In the genomic region with DNA sequence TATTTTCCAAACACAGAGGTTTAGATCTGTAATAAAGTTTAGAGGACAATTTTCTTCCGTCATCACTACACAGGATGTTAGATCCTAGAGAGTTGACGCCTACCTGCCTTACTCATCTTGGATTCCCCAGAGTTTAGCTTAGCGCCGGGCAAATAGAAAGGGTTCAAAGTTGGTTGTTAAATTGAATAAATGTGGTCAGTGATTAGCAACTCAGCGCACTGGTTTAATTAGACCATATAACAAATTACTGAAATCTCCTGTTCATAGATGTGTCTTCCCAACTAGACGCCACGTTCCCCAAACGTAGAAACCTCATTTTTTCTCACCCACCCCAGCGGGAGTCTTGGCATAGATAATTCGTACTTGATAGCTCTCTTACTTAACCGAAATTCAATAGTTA, we compare ENCODE assay signal across 8 cellular contexts. TPM values are rescaled to one million over a fixed set of nuclear protein-coding genes. Genes with fewer than 3 reads are reported as not detected.
DNase-seq lines count a peak whose midpoint lies in the region; ATAC-seq, FAIRE-seq and TF ChIP-seq lines count a peak whose summit lies in the region.

No MANE protein-coding gene starts in this region.

- TF ChIP-seq RAD21 in A549 (conservative IDR thresholded peaks at IDR 0.05 in 1 of 2, IDR thresholded peaks at IDR 0.05 in 1 of 2) (no peak), liver (IDR thresholded peaks at IDR 0.05) (no peak)

- peak overlapping the region; percentile 40 to 76 for H3K9ac ChIP-seq in liver (ENCODE audit: low read depth in 1 of 2, low read length in 2 of 2)

- no peak for TF ChIP-seq EP300 in A549 (IDR thresholded peaks at IDR 0.05)

- no peak for TF ChIP-seq POLR2A in A549 (IDR thresholded peaks at IDR 0.05; ENCODE audit: low read length)

- H3K27me3 ChIP-seq in RWPE2 (ENCODE audit: insufficient read depth, poor library complexity, severe bottlenecking) (no peaks in the 10 kb centered on the region), liver (ENCODE audit: control insufficient read depth in 4 of 4, insufficient read depth in 4 of 4, low read length in 3 of 4) (no peaks in the 10 kb centered on the region)

- H3K4me3 ChIP-seq in A549 (peak overlapping the region; percentile 91), RWPE2 (ENCODE audit: severe bottlenecking) (peak overlapping the region; percentile 82), cardiac fibroblast (replicated peaks in 1 of 2; ENCODE audit: low read depth in 2 of 2, low read length in 2 of 2) (peak overlapping the region; percentile 78 to 87), liver (ENCODE audit: low read depth in 1 of 3, low read length in 3 of 3) (peak overlapping the region; percentile 66 to 83 (median 76))

- ATAC-seq in A549 (peak in 1 of 2 experiments; percentile 28; a peak in 3 of 6 replicates), GM18511 (IDR thresholded peaks at IDR 0.05; ENCODE audit: unreplicated experiment) (peak; percentile 20), HG03039 (IDR thresholded peaks at IDR 0.05; ENCODE audit: unreplicated experiment) (peak; percentile 1), RWPE2 (ENCODE audit: low read depth) (peak; percentile 54)

- H3K27ac ChIP-seq in A549, result peak overlapping the region; percentile 88 to 94
- peak overlapping the region; percentile 72 for H3K27ac ChIP-seq in RWPE2 (ENCODE audit: poor library complexity, severe bottlenecking)
- H3K27ac ChIP-seq in liver (ENCODE audit: low read depth in 1 of 2, low read length in 2 of 2), result peak overlapping the region; percentile 78 to 90

- no peaks in the 10 kb centered on the region for H3K9me3 ChIP-seq in A549
- no peaks in the 10 kb centered on the region for H3K9me3 ChIP-seq in RWPE2 (ENCODE audit: severe bottlenecking)
- no peaks in the 10 kb centered on the region for H3K9me3 ChIP-seq in liver (ENCODE audit: control insufficient read depth in 4 of 4, low read length in 3 of 4)

- CTCF ChIA-PET in A549 (lab: Yijun Ruan, JAX), result no interaction called here

- DNase-seq in A549 (ENCODE audit: low read depth in 1 of 2, low spot score in 1 of 2), result peak in 1 of 2 experiments; percentile 9
- no peak for DNase-seq in RWPE2 (ENCODE audit: low spot score)
- DNase-seq in cardiac fibroblast (ENCODE audit: low read depth in 2 of 2), result peak; percentile 15 to 72
- peak in 2 of 3 experiments; percentile 6 to 22 for DNase-seq in stimulated activated CD4-positive, alpha-beta T cell treated with anti-CD3 and anti-CD28 coated beads, TNF-alpha, amount 100 ng/mL, for 4 hours (ENCODE audit: low read depth in 3 of 3)
- DNase-seq in activated gamma-delta T cell treated with Interleukin-2 at 50 U/mL for 16 hours, result no peak

- POLR2A ChIA-PET in A549 (lab: Yijun Ruan, JAX), result interaction anchor here (1.0 kb wide), 1 partner anchor 10 kb away, joined by 3 read pairs; no protein-coding TSS in a partner anchor

- FAIRE-seq in A549 (lab: Jason Lieb, UNC), result no peak

- H3K4me1 ChIP-seq in A549 (peaks cover 9% of the 10 kb centered on the region; the same call in 2 of the 3 replicates), RWPE2 (ENCODE audit: insufficient read depth, poor library complexity, severe bottlenecking) (peaks cover 39% of the 10 kb centered on the region), liver (ENCODE audit: control insufficient read depth in 4 of 4, insufficient read depth in 4 of 4, low read length in 3 of 4) (peaks cover 0 to 17% (median 5%) of the 10 kb centered on the region in 4 donors)

- H3K36me3 ChIP-seq in RWPE2 (ENCODE audit: low read depth) (peaks cover 34% of the 10 kb centered on the region), liver (ENCODE audit: control insufficient read depth in 4 of 4, insufficient read depth in 3 of 4, low read depth in 1 of 4, low read length in 3 of 4) (peaks cover 0 to 8% (median 3%) of the 10 kb centered on the region in 4 donors)

- H3K4me2 ChIP-seq in A549, result peak overlapping the region; percentile 81

- TF ChIP-seq CTCF in A549 (IDR thresholded peaks at IDR 0.05) (no peak), RWPE2 (IDR thresholded peaks at IDR 0.05; ENCODE audit: poor library complexity, severe bottlenecking) (no peak), cardiac fibroblast (IDR thresholded peaks at IDR 0.05; ENCODE audit: low read depth, low read length) (no peak), liver (IDR thresholded peaks at IDR 0.05; ENCODE audit: low read depth, low read length, missing input control) (no peak)

- 5% methylated on average over 11 of the region's 11 CpGs for WGBS in A549 (ENCODE audit: missing lambda C conversion rate)
- WGBS in liver, result 2% methylated on average over 11 of the region's 11 CpGs

TF ChIP-seq in A549, 52 proteins besides CTCF, POLR2A, EP300 and RAD21:
- TF ChIP-seq PHF8 (IDR thresholded peaks at IDR 0.05; ENCODE audit: borderline replicate concordance, low read depth) (0 out of 2 replicates have a peak, but pooled peaks have one; percentile 35), SMC3 (IDR thresholded peaks at IDR 0.05) (no peak), EHF (CRISPR knock-in tag; IDR thresholded peaks at IDR 0.05) (no peak), FOXS1 (CRISPR knock-in tag; IDR thresholded peaks at IDR 0.05) (no peak), RNF2 (IDR thresholded peaks at IDR 0.05; ENCODE audit: borderline replicate concordance, low read depth) (no peak)
- TF ChIP-seq, protein P1, sequence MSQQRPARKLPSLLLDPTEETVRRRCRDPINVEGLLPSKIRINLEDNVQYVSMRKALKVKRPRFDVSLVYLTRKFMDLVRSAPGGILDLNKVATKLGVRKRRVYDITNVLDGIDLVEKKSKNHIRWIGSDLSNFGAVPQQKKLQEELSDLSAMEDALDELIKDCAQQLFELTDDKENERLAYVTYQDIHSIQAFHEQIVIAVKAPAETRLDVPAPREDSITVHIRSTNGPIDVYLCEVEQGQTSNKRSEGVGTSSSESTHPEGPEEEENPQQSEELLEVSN (IDR thresholded peaks at IDR 0.05; ENCODE audit: borderline replicate concordance, low read depth), result no peak
- TF ChIP-seq, protein P2, sequence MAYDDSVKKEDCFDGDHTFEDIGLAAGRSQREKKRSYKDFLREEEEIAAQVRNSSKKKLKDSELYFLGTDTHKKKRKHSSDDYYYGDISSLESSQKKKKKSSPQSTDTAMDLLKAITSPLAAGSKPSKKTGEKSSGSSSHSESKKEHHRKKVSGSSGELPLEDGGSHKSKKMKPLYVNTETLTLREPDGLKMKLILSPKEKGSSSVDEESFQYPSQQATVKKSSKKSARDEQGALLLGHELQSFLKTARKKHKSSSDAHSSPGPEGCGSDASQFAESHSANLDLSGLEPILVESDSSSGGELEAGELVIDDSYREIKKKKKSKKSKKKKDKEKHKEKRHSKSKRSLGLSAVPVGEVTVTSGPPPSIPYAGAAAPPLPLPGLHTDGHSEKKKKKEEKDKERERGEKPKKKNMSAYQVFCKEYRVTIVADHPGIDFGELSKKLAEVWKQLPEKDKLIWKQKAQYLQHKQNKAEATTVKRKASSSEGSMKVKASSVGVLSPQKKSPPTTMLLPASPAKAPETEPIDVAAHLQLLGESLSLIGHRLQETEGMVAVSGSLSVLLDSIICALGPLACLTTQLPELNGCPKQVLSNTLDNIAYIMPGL (CRISPR knock-in tag; IDR thresholded peaks at IDR 0.05; ENCODE audit: borderline replicate concordance), result no peak
TF ChIP-seq in A549: peak in this region for 1.

TF ChIP-seq in liver, 16 proteins besides CTCF, POLR2A, EP300 and RAD21 (continues in another document):
- TF ChIP-seq NR2F2 (IDR thresholded peaks at IDR 0.05) (no peak), EGR1 (IDR thresholded peaks at IDR 0.05; ENCODE audit: low read depth in 2 of 2) (no peak), SP1 (IDR thresholded peaks at IDR 0.05) (no peak), FOXA1 (IDR thresholded peaks at IDR 0.05) (no peak), HNF4G (IDR thresholded peaks at IDR 0.05) (no peak), YY1 (IDR thresholded peaks at IDR 0.05) (no peak), JUND (IDR thresholded peaks at IDR 0.05) (no peak), FOXA2 (IDR thresholded peaks at IDR 0.05) (no peak), GABPA (IDR thresholded peaks at IDR 0.05 in 1 of 2, conservative IDR thresholded peaks at IDR 0.05 in 1 of 2) (no peak), HNF4A (conservative IDR thresholded peaks at IDR 0.05) (no peak)
- TF ChIP-seq, protein P3, sequence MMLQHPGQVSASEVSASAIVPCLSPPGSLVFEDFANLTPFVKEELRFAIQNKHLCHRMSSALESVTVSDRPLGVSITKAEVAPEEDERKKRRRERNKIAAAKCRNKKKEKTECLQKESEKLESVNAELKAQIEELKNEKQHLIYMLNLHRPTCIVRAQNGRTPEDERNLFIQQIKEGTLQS (IDR thresholded peaks at IDR 0.05), result no peak
- TF ChIP-seq, protein P4, sequence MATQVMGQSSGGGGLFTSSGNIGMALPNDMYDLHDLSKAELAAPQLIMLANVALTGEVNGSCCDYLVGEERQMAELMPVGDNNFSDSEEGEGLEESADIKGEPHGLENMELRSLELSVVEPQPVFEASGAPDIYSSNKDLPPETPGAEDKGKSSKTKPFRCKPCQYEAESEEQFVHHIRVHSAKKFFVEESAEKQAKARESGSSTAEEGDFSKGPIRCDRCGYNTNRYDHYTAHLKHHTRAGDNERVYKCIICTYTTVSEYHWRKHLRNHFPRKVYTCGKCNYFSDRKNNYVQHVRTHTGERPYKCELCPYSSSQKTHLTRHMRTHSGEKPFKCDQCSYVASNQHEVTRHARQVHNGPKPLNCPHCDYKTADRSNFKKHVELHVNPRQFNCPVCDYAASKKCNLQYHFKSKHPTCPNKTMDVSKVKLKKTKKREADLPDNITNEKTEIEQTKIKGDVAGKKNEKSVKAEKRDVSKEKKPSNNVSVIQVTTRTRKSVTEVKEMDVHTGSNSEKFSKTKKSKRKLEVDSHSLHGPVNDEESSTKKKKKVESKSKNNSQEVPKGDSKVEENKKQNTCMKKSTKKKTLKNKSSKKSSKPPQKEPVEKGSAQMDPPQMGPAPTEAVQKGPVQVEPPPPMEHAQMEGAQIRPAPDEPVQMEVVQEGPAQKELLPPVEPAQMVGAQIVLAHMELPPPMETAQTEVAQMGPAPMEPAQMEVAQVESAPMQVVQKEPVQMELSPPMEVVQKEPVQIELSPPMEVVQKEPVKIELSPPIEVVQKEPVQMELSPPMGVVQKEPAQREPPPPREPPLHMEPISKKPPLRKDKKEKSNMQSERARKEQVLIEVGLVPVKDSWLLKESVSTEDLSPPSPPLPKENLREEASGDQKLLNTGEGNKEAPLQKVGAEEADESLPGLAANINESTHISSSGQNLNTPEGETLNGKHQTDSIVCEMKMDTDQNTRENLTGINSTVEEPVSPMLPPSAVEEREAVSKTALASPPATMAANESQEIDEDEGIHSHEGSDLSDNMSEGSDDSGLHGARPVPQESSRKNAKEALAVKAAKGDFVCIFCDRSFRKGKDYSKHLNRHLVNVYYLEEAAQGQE (IDR thresholded peaks at IDR 0.05), result no peak

RNA-seq across cellular contexts. Expression of a gene that starts 0.8 kb away (rescaled TPM):
- 55.8 and 67.6 TPM in 2 replicates for polyA plus RNA-seq in A549 (2011; rRNA removed)
- polyA plus RNA-seq in A549 (2012; cell fraction: cytosol; rRNA removed), result 12.3 and 13.3 TPM in 2 replicates
- 4.4 and 6.0 TPM in 2 replicates for polyA plus RNA-seq in A549 (2012; cell fraction: nucleus; rRNA removed)
- 35.7 to 40.0 TPM (median 35.8 TPM) in 3 replicates for polyA plus RNA-seq in A549 (2017; fragmentation: RNase III; extraction: RNeasy Plus Mini Kit Qiagen cat#74134 plus additional on column Dnase treatment)
- polyA minus RNA-seq in A549 (2011; rRNA and poly(A)+ RNA removed), result 33.5 and 38.1 TPM in 2 replicates
- total RNA-seq in liver, result 10 to 100 TPM; 24.7 to 45.7 TPM
- polyA plus RNA-seq in liver, result 10 to 100 TPM; 24.3 to 40.0 TPM

Comparison
In these comparisons a context has a peak if more than half of its experiments do, and no peak if none do; other contexts are left out.
1. DNase-seq: peak in cardiac fibroblast (2 of 2) and stimulated activated CD4-positive, alpha-beta T cell treated with anti-CD3 and anti-CD28 coated beads, TNF-alpha, amount 100 ng/mL, for 4 hours (2 of 3); none in RWPE2 (single experiment) and activated gamma-delta T cell treated with Interleukin-2 at 50 U/mL for 16 hours (single experiment).
2. Peak in every context shown above with its lines, with median percentiles within 50 percentile points of each other: H3K27ac ChIP-seq and H3K4me3 ChIP-seq.